In genomic region chr19:58516964-58517833, GRCh38 we compare ENCODE assay signal across 9 cellular contexts. TPM values are rescaled to one million over a fixed set of nuclear protein-coding genes. Genes with fewer than 3 reads are reported as not detected.
DNase-seq lines count a peak whose midpoint lies in the region; ATAC-seq and TF ChIP-seq lines count a peak whose summit lies in the region.
"Had no signal": no experiment of that assay in that cellular context is flagged by ENCODE, and none has a peak within 500 bp of the region (broad histone marks: within the 10 kb centered on the region; RNA-seq: fewer than 3 reads in every experiment).

No MANE protein-coding gene starts in this region.

- H3K79me2 ChIP-seq in Loucy (ENCODE audit: insufficient read depth, low read length) (peaks cover 45% of the 10 kb centered on the region), mammary epithelial cell (ENCODE audit: insufficient read depth, low read length) (peaks cover 47% of the 10 kb centered on the region), trophoblast cell (ENCODE audit: control insufficient read depth, insufficient read depth, low read length, poor library complexity) (peaks cover 21% of the 10 kb centered on the region)

- peaks cover 17% of the 10 kb centered on the region for H3K79me1 ChIP-seq in trophoblast cell (ENCODE audit: low read length)

- BruUV-seq in mammary epithelial cell (replicated peaks; lab: Mats Ljungman, UMichigan) = no TSS peak

- H3K4ac ChIP-seq in trophoblast cell (ENCODE audit: low read depth, low read length) = peak overlapping the region; percentile 49

- H3K9me3 ChIP-seq in Loucy (ENCODE audit: insufficient read depth, low read depth, low read length) (no peaks in the 10 kb centered on the region), mammary epithelial cell (replicated peaks; ENCODE audit: insufficient read depth, low read length) (no peaks in the 10 kb centered on the region), trophoblast cell (ENCODE audit: insufficient read depth, low read depth, low read length) (no peaks in the 10 kb centered on the region)

- H3K14ac ChIP-seq in trophoblast cell (ENCODE audit: low read length) = no peak overlapping the region

- H3K4me1 ChIP-seq in Loucy (ENCODE audit: insufficient read depth, low read length, poor library complexity, severe bottlenecking) (peaks cover 35% of the 10 kb centered on the region), mammary epithelial cell (ENCODE audit: insufficient read depth, low read length) (peaks cover 11% of the 10 kb centered on the region), trophoblast cell (ENCODE audit: control insufficient read depth in 1 of 2, insufficient read depth in 2 of 2, low read length in 2 of 2) (peaks cover 13 to 16% of the 10 kb centered on the region in 2 experiments)

- H3K9me3 Mint-ChIP-seq in activated T-cell treated with anti-CD3 and anti-CD28 coated beads, Interleukin-2, amount 50 U/mL, for 4 hours = no peaks in the 10 kb centered on the region
- no peaks in the 10 kb centered on the region for H3K9me3 Mint-ChIP-seq in activated T-cell treated with anti-CD3 and anti-CD28 coated beads, Interleukin-2, amount 50 U/mL, for 24 hours
- H3K9me3 Mint-ChIP-seq: memory B cell had no signal

- H2BK12ac ChIP-seq in trophoblast cell (ENCODE audit: low read length) = no peak overlapping the region

- no peaks in the 10 kb centered on the region for H3K36me3 ChIP-seq in Loucy (ENCODE audit: insufficient read depth, low read length)
- H3K36me3 ChIP-seq in mammary epithelial cell (ENCODE audit: insufficient read depth, low read length) = no peaks in the 10 kb centered on the region
- H3K36me3 ChIP-seq in trophoblast cell (ENCODE audit: control insufficient read depth in 1 of 2, insufficient read depth in 2 of 2, low read length in 2 of 2) = peaks cover 21 to 25% of the 10 kb centered on the region in 2 experiments

- no peak overlapping the region for H2BK5ac ChIP-seq in trophoblast cell (ENCODE audit: low read depth, low read length, poor library complexity)

- no peak overlapping the region for H4K12ac ChIP-seq in trophoblast cell (ENCODE audit: low read depth, low read length)

- 87% methylated on average over 24 of the region's 65 CpGs for whole genome bisulfite sequencing in mammary epithelial cell (ENCODE audit: low coverage, missing lambda C conversion rate)
- no CpG with 5 or more reads among the region's 65 CpGs for WGBS in trophoblast cell (ENCODE audit: extremely low coverage, insufficient coverage, insufficient read length)

- H3K27ac Mint-ChIP-seq in activated T-cell treated with anti-CD3 and anti-CD28 coated beads, Interleukin-2, amount 50 U/mL, for 24 hours = no peak overlapping the region
- H3K27ac Mint-ChIP-seq: memory B cell had no signal

- H2AFZ ChIP-seq in Loucy (ENCODE audit: low read length) = no peak overlapping the region
- no peak overlapping the region for H2AFZ ChIP-seq in mammary epithelial cell (ENCODE audit: low read depth, low read length)
- no peak overlapping the region for H2AFZ ChIP-seq in trophoblast cell (ENCODE audit: insufficient read depth, low read length, poor library complexity)

- H3K9ac ChIP-seq in Loucy (ENCODE audit: low read depth, low read length, poor library complexity, severe bottlenecking) = no peak overlapping the region
- H3K9ac ChIP-seq in mammary epithelial cell (ENCODE audit: insufficient read depth, low read length) = no peak overlapping the region
- H3K9ac ChIP-seq in trophoblast cell (ENCODE audit: low read length) = no peak overlapping the region

- H3K27me3 ChIP-seq in Loucy (ENCODE audit: insufficient read depth, low read length, poor library complexity, severe bottlenecking) = no peaks in the 10 kb centered on the region
- no peaks in the 10 kb centered on the region for H3K27me3 ChIP-seq in mammary epithelial cell (ENCODE audit: insufficient read depth, low read length)
- H3K27me3 ChIP-seq in trophoblast cell (ENCODE audit: insufficient read depth, low read length) = no peaks in the 10 kb centered on the region

- H3K27ac ChIP-seq in mammary epithelial cell (ENCODE audit: insufficient read depth, low read depth, low read length) (no peak overlapping the region), trophoblast cell (ENCODE audit: low read depth, low read length) (no peak overlapping the region)

- H3K4me1 Mint-ChIP-seq in activated T-cell treated with anti-CD3 and anti-CD28 coated beads, Interleukin-2, amount 50 U/mL, for 4 hours (ENCODE audit: low read depth) = peaks cover 42% of the 10 kb centered on the region
- H3K4me1 Mint-ChIP-seq in activated T-cell treated with anti-CD3 and anti-CD28 coated beads, Interleukin-2, amount 50 U/mL, for 24 hours (ENCODE audit: low read depth) = peaks cover 49% of the 10 kb centered on the region

- H3K9me2 ChIP-seq in Loucy (replicated peaks; ENCODE audit: low read depth, low read length) = no peaks in the 10 kb centered on the region

- H4K8ac ChIP-seq in trophoblast cell (ENCODE audit: low read depth, low read length) = no peak overlapping the region

- TF ChIP-seq CTCF in Loucy (conservative IDR thresholded peaks at IDR 0.05; ENCODE audit: low read length) (no peak), mammary epithelial cell (conservative IDR thresholded peaks at IDR 0.05 in 1 of 2, IDR thresholded peaks at IDR 0.05 in 1 of 2; ENCODE audit: extremely low read depth in 1 of 2, insufficient read depth in 1 of 2, low read depth in 1 of 2, low read length in 2 of 2) (peak in 1 of 2 donors; percentile 20), GM20000 (IDR thresholded peaks at IDR 0.05; ENCODE audit: extremely low read depth, missing control alignments) (no peak)

- CTCF ChIA-PET in mammary epithelial cell (lab: Charles Lee; ENCODE audit: low non-redundant PET) = no interaction called here

- no peak overlapping the region for H3K4me3 ChIP-seq in Loucy (ENCODE audit: low read length, poor library complexity, severe bottlenecking)
- H3K4me3 ChIP-seq in mammary epithelial cell (replicated peaks in 1 of 3; ENCODE audit: insufficient read depth in 1 of 3, low read depth in 2 of 3, low read length in 3 of 3) = no peak overlapping the region
- peak overlapping the region; percentile 34 for H3K4me3 ChIP-seq in trophoblast cell (ENCODE audit: low read depth, low read length)

- peaks cover 10% of the 10 kb centered on the region for H3K36me3 Mint-ChIP-seq in activated T-cell treated with anti-CD3 and anti-CD28 coated beads, Interleukin-2, amount 50 U/mL, for 4 hours (ENCODE audit: insufficient read depth)
- peaks cover 56% of the 10 kb centered on the region for H3K36me3 Mint-ChIP-seq in activated T-cell treated with anti-CD3 and anti-CD28 coated beads, Interleukin-2, amount 50 U/mL, for 24 hours (ENCODE audit: low read depth)

- in situ Hi-C loops in mammary epithelial cell (cut with MboI; ENCODE audit: low sequenced_read_pairs in 2 of 2) = no loop called here

- no peak overlapping the region for H3K18ac ChIP-seq in trophoblast cell (ENCODE audit: low read length)

- no peak overlapping the region for H3K23ac ChIP-seq in trophoblast cell (ENCODE audit: low read length)

- intact Hi-C loops in mammary epithelial cell (cut with micrococcal nuclease) = no loop called here

- H2BK120ac ChIP-seq in trophoblast cell (ENCODE audit: insufficient read depth, low read length, poor library complexity) = no peak overlapping the region

- dilution Hi-C loops in mammary epithelial cell (cut with HindIII; ENCODE audit: low sequenced_read_pairs) = loop anchor here (5.0 kb wide), 1 partner anchor 60 kb away; no protein-coding TSS in a partner anchor

- ATAC-seq in activated T-cell treated with anti-CD3 and anti-CD28 coated beads, Interleukin-2, amount 50 U/mL, for 4 hours = no peak

- H3K27me3 Mint-ChIP-seq in activated T-cell treated with anti-CD3 and anti-CD28 coated beads, Interleukin-2, amount 50 U/mL, for 4 hours (ENCODE audit: low read depth) = no peaks in the 10 kb centered on the region
- H3K27me3 Mint-ChIP-seq in activated T-cell treated with anti-CD3 and anti-CD28 coated beads, Interleukin-2, amount 50 U/mL, for 24 hours = no peaks in the 10 kb centered on the region
- H3K27me3 Mint-ChIP-seq: memory B cell had no signal

- H3K4me2 ChIP-seq in Loucy (ENCODE audit: low read depth, low read length, poor library complexity, severe bottlenecking) (peak overlapping the region; percentile 52), mammary epithelial cell (ENCODE audit: insufficient read depth, low read depth, low read length) (peak overlapping the region; percentile 24), trophoblast cell (ENCODE audit: low read length) (no peak overlapping the region)

- peak overlapping the region; percentile 29 for H3K4me3 Mint-ChIP-seq in activated T-cell treated with anti-CD3 and anti-CD28 coated beads, Interleukin-2, amount 50 U/mL, for 4 hours
- H3K4me3 Mint-ChIP-seq in activated T-cell treated with anti-CD3 and anti-CD28 coated beads, Interleukin-2, amount 50 U/mL, for 24 hours = no peak overlapping the region

- no peaks in the 10 kb centered on the region for H3F3A ChIP-seq in Loucy (ENCODE audit: low read depth)

- no peak overlapping the region for H2AK5ac ChIP-seq in trophoblast cell (ENCODE audit: low read length)

- no peak overlapping the region for H4K91ac ChIP-seq in trophoblast cell (ENCODE audit: low read depth, low read length)

- DNase-seq in activated T-cell treated with anti-CD3 and anti-CD28 coated beads, Interleukin-2, amount 50 U/mL, for 4 hours = no peak
- DNase-seq in activated T-cell treated with anti-CD3 and anti-CD28 coated beads, Interleukin-2, amount 50 U/mL, for 24 hours = no peak
- DNase-seq in mammary epithelial cell (no peak), trophoblast cell (no peak), DMS79 treated with DMSO at 0.1 percent for 48 hours (lab: John Stamatoyannopoulos, UW) (no peak), NCI-H82 (lab: John Stamatoyannopoulos, UW) (no peak), GM20000 (ENCODE audit: low spot score) (no peak)

- H4K20me1 ChIP-seq in Loucy (ENCODE audit: insufficient read depth, low read length, poor library complexity, severe bottlenecking) (no peaks in the 10 kb centered on the region), mammary epithelial cell (ENCODE audit: insufficient read depth, low read length) (no peaks in the 10 kb centered on the region)

RNA-seq across cellular contexts. Expression of gene ZBTB45, which starts 2.4 kb away (rescaled TPM):
- 10 to 100 TPM; 15.4 to 16.7 (median 16.1) TPM for total RNA-seq in activated T-cell treated with anti-CD3 and anti-CD28 coated beads, Interleukin-2, amount 50 U/mL, for 4 hours
- 10 to 100 TPM in 1 of 2 donors, 1 to 10 TPM in 1; 8.2 to 14.1 TPM for total RNA-seq in mammary epithelial cell
- 8.5 TPM for polyA plus RNA-seq in mammary epithelial cell
- 4.0 TPM for polyA minus RNA-seq in mammary epithelial cell
- polyA plus RNA-seq in trophoblast cell (2013) = 14.8 and 15.3 TPM in 2 replicates

RNA-seq across cellular contexts. Expression of gene SLC27A5, which starts 5.4 kb away (rescaled TPM):
- total RNA-seq in activated T-cell treated with anti-CD3 and anti-CD28 coated beads, Interleukin-2, amount 50 U/mL, for 4 hours = 10 to 100 TPM; 12.6 to 19.8 (median 19.5) TPM
- total RNA-seq in mammary epithelial cell = 10 to 100 TPM in 1 of 2 donors, 1 to 10 TPM in 1; 4.5 to 12.6 TPM
- 24.7 TPM for polyA plus RNA-seq in mammary epithelial cell
- 34.1 TPM for polyA minus RNA-seq in mammary epithelial cell
- polyA plus RNA-seq in trophoblast cell (2013) = 4.0 and 4.6 TPM in 2 replicates

RNA-seq across cellular contexts. Expression of gene TRIM28, which starts 26.7 kb away (rescaled TPM):
- 100 to 1,000 TPM; 850 to 963 (median 920) TPM for total RNA-seq in activated T-cell treated with anti-CD3 and anti-CD28 coated beads, Interleukin-2, amount 50 U/mL, for 4 hours
- 100 to 1,000 TPM; 180 to 331 TPM for total RNA-seq in mammary epithelial cell
- polyA plus RNA-seq in mammary epithelial cell = 386 TPM
- 1,355 TPM for polyA minus RNA-seq in mammary epithelial cell
- polyA plus RNA-seq in trophoblast cell (2013) = 646 and 654 TPM in 2 replicates

RNA-seq across cellular contexts. Expression of gene CHMP2A, which starts 37.7 kb away (rescaled TPM):
- 100 to 1,000 TPM; 117 to 128 (median 119) TPM for total RNA-seq in activated T-cell treated with anti-CD3 and anti-CD28 coated beads, Interleukin-2, amount 50 U/mL, for 4 hours
- total RNA-seq in mammary epithelial cell = 100 to 1,000 TPM in 1 of 2 donors, 10 to 100 TPM in 1; 74.2 to 107 TPM
- 161 TPM for polyA plus RNA-seq in mammary epithelial cell
- polyA minus RNA-seq in mammary epithelial cell = 111 TPM
- 137 and 138 TPM in 2 replicates for polyA plus RNA-seq in trophoblast cell (2013)

RNA-seq across cellular contexts. Expression of gene ZNF446, which starts 41.0 kb away (rescaled TPM):
- 1 to 10 TPM; 5.3 to 6.4 (median 6.0) TPM for total RNA-seq in activated T-cell treated with anti-CD3 and anti-CD28 coated beads, Interleukin-2, amount 50 U/mL, for 4 hours
- 1 to 10 TPM; 6.1 to 9.3 TPM for total RNA-seq in mammary epithelial cell
- polyA plus RNA-seq in mammary epithelial cell = 4.5 TPM
- polyA minus RNA-seq in mammary epithelial cell = 6.6 TPM
- polyA plus RNA-seq in trophoblast cell (2013) = 4.6 and 4.9 TPM in 2 replicates
